13 cellular contexts compared by ENCODE assay signal in the genomic region with DNA sequence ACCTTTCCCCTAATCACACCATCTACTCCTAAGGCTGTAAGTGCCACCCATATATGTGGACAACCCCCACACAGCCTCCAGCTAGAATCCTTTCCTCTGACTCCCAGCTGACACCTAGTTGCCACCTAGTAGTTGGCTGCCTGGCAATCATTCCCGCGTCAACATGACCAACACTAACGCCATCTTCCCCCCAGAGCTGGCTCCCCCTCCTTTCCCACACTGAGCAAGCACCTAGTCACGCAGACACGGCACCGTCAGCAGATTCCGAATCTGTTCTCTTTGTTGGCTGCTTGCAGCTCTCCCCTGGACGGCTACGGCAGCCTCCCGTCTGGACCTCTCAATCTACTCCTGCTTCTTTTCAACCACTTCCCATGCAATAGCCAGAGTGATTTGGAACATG. TPM values are rescaled to one million over a fixed set of nuclear protein-coding genes. Genes with fewer than 3 reads are reported as not detected.
A peak's percentile ranks its signal among the peaks of the same experiment; 100 is the strongest.
DNase-seq lines count a peak whose midpoint lies in the region; ATAC-seq and TF ChIP-seq lines count a peak whose summit lies in the region.
"Had no signal": no experiment of that assay in that cellular context is flagged by ENCODE, and none has a peak within 500 bp of the region (broad histone marks: within the 10 kb centered on the region; RNA-seq: fewer than 3 reads in every experiment).

No MANE protein-coding gene starts in this region.

- H3K27ac ChIP-seq in effector memory CD4-positive, alpha-beta T cell (ENCODE audit: insufficient read depth, low read length, poor library complexity, severe bottlenecking), result no peak overlapping the region
- no peak overlapping the region for H3K27ac ChIP-seq in SJCRH30

- no peaks in the 10 kb centered on the region for H3K9me3 ChIP-seq in T-helper 17 cell (ENCODE audit: control insufficient read depth, low read length, poor library complexity, severe bottlenecking)
- H3K9me3 ChIP-seq in effector memory CD4-positive, alpha-beta T cell (ENCODE audit: control insufficient read depth, low read length), result no peaks in the 10 kb centered on the region
- H3K9me3 ChIP-seq in SJCRH30 (replicated peaks), result no peaks in the 10 kb centered on the region

- H3K4me1 Mint-ChIP-seq in T-helper 17 cell, result peaks cover 25% of the 10 kb centered on the region
- no peaks in the 10 kb centered on the region for H3K4me1 Mint-ChIP-seq in type B pancreatic cell (ENCODE audit: unreplicated experiment)
- H3K4me1 Mint-ChIP-seq: WTC11 had no signal

- no peaks in the 10 kb centered on the region for H3K36me3 ChIP-seq in effector memory CD4-positive, alpha-beta T cell (ENCODE audit: control insufficient read depth, insufficient read depth, low read length)
- no peaks in the 10 kb centered on the region for H3K36me3 ChIP-seq in SJCRH30

- no peaks in the 10 kb centered on the region for H3K4me1 ChIP-seq in effector memory CD4-positive, alpha-beta T cell (ENCODE audit: control insufficient read depth, insufficient read depth, low read length, poor library complexity, severe bottlenecking)
- no peaks in the 10 kb centered on the region for H3K4me1 ChIP-seq in SJCRH30

- H3K4me3 ChIP-seq in effector memory CD4-positive, alpha-beta T cell (ENCODE audit: insufficient read depth, low read depth, low read length, poor library complexity, severe bottlenecking), result no peak overlapping the region
- H3K4me3 ChIP-seq in SJCRH30, result no peak overlapping the region

- peaks cover 6% of the 10 kb centered on the region for H3K27me3 Mint-ChIP-seq in T-helper 17 cell
- no peaks in the 10 kb centered on the region for H3K27me3 Mint-ChIP-seq in type B pancreatic cell

- intact Hi-C loops in left cardiac atrium (cut with DNase I), result no loop called here
- intact Hi-C loops in Right ventricle myocardium superior (cut with DNase I), result no loop called here

- no peaks in the 10 kb centered on the region for H3K9me3 Mint-ChIP-seq in type B pancreatic cell

- TF ChIP-seq CTCF in type B pancreatic cell (conservative IDR thresholded peaks at IDR 0.05), result no peak
- TF ChIP-seq CTCF in GM10248 (IDR thresholded peaks at IDR 0.05; ENCODE audit: control extremely low read depth, extremely low read depth, low read depth, missing control alignments), result no peak

- H3K36me3 Mint-ChIP-seq in T-helper 17 cell (ENCODE audit: low read depth) (no peaks in the 10 kb centered on the region), type B pancreatic cell (no peaks in the 10 kb centered on the region)
- H3K36me3 Mint-ChIP-seq: WTC11 had no signal

- ATAC-seq in left cardiac atrium (peak; percentile 13 to 18), Right ventricle myocardium superior (ENCODE audit: poor library complexity) (no peak), T-helper 17 cell (no peak)
- ATAC-seq: WTC11 had no signal

- H3K4me3 Mint-ChIP-seq in T-helper 17 cell (no peak overlapping the region), type B pancreatic cell (no peak overlapping the region)
- H3K4me3 Mint-ChIP-seq: WTC11 had no signal

- H3K27ac Mint-ChIP-seq in T-helper 17 cell (peak overlapping the region; percentile 37), type B pancreatic cell (peak overlapping the region; percentile 46)
- H3K27ac Mint-ChIP-seq: progenitor cell of endocrine pancreas, WTC11 had no signal

- no peaks in the 10 kb centered on the region for H3K27me3 ChIP-seq in effector memory CD4-positive, alpha-beta T cell (replicated peaks; ENCODE audit: control insufficient read depth, insufficient read depth, low read length, poor library complexity, severe bottlenecking)
- no peaks in the 10 kb centered on the region for H3K27me3 ChIP-seq in SJCRH30

- CTCF ChIA-PET in GM10248 (lab: Yijun Ruan, JAX), result interaction anchor here (1.1 kb wide), 2 partner anchors 27 to 59 kb away, joined by 3 to 4 read pairs; partner anchors contain the start of gene UBR7

- peak; percentile 33 for DNase-seq in left cardiac atrium
- no peak for DNase-seq in Right ventricle myocardium superior
- DNase-seq in T-helper 17 cell, result no peak
- DNase-seq in fibroblast of peridontal ligament (ENCODE audit: extremely low read depth), result peak; percentile 56
- no peak for DNase-seq in type B pancreatic cell (ENCODE audit: extremely low spot score, unreplicated experiment)
- no peak for DNase-seq in effector memory CD4-positive, alpha-beta T cell
- DNase-seq in GM10248 (ENCODE audit: extremely low spot score), result no peak
- no peak for DNase-seq in SJCRH30
- DNase-seq: activated gamma-delta T cell treated with Interleukin-2 at 50 U/mL for 16 hours; C1 segment of cervical spinal cord; NK-92 treated with Interleukin-12 subunit alpha and Interleukin-12 subunit beta, amount 100 ng/mL, for 24 hours had no signal

- POLR2A ChIA-PET in GM10248 (lab: Yijun Ruan, JAX), result no interaction called here

RNA-seq across cellular contexts. Expression of gene UBR7, which starts 27.7 kb away (rescaled TPM):
- total RNA-seq in left cardiac atrium (10 to 100 TPM; 17.6 to 20.5 TPM), Right ventricle myocardium superior (16.1 TPM), T-helper 17 cell (10 to 100 TPM; 12.9 to 14.6 TPM), type B pancreatic cell (ENCODE audit: low replicate concordance) (16.1 and 21.7 TPM in 2 replicates)
- total RNA-seq in SJCRH30 (2014; rRNA removed; shearing (Covaris generic)), result 47.4 and 53.4 TPM in 2 replicates

RNA-seq across cellular contexts. Expression of gene GON7, which starts 27.9 kb away (rescaled TPM):
- total RNA-seq in left cardiac atrium, result 10 to 100 TPM in 1 of 2 donors, 1 to 10 TPM in 1; 9.8 to 12.1 TPM
- total RNA-seq in Right ventricle myocardium superior, result 16.3 TPM
- total RNA-seq in T-helper 17 cell, result 1 to 10 TPM; 3.1 to 6.7 TPM
- 11.9 and 14.3 TPM in 2 replicates for total RNA-seq in type B pancreatic cell (ENCODE audit: low replicate concordance)
- 24.1 and 26.9 TPM in 2 replicates for total RNA-seq in SJCRH30 (2014; rRNA removed; shearing (Covaris generic))

RNA-seq across cellular contexts. Expression of gene LYSET, which starts 49.7 kb away (rescaled TPM):
- total RNA-seq in left cardiac atrium, result 10 to 100 TPM; 17.6 to 20.8 TPM
- total RNA-seq in Right ventricle myocardium superior, result 21.0 TPM
- total RNA-seq in T-helper 17 cell, result 1 to 10 TPM; 6.3 to 8.1 TPM
- total RNA-seq in type B pancreatic cell (ENCODE audit: low replicate concordance), result 21.7 and 23.9 TPM in 2 replicates
- 18.5 and 21.9 TPM in 2 replicates for total RNA-seq in SJCRH30 (2014; rRNA removed; shearing (Covaris generic))

RNA-seq across cellular contexts. Expression of gene MOAP1, which starts 50.1 kb away (rescaled TPM):
- total RNA-seq in left cardiac atrium, result 10 to 100 TPM; 33.1 to 41.6 TPM
- total RNA-seq in Right ventricle myocardium superior, result 55.9 TPM
- total RNA-seq in T-helper 17 cell, result 10 to 100 TPM; 70.5 to 91.5 TPM
- 19.3 and 20.5 TPM in 2 replicates for total RNA-seq in type B pancreatic cell (ENCODE audit: low replicate concordance)
- 20.9 and 21.6 TPM in 2 replicates for total RNA-seq in SJCRH30 (2014; rRNA removed; shearing (Covaris generic))

Comparison
In these comparisons a context has a peak if more than half of its experiments do, and no peak if none do; other contexts are left out.
1. ATAC-seq: peak in left cardiac atrium (2 of 2); none in Right ventricle myocardium superior (single experiment) and T-helper 17 cell (single experiment).
2. DNase-seq: peak in left cardiac atrium (single experiment) and fibroblast of peridontal ligament (single experiment); none in Right ventricle myocardium superior (single experiment), T-helper 17 cell (0 of 3), type B pancreatic cell (single experiment), effector memory CD4-positive, alpha-beta T cell (0 of 3), GM10248 (single experiment) and SJCRH30 (0 of 2).